In the genomic region with DNA sequence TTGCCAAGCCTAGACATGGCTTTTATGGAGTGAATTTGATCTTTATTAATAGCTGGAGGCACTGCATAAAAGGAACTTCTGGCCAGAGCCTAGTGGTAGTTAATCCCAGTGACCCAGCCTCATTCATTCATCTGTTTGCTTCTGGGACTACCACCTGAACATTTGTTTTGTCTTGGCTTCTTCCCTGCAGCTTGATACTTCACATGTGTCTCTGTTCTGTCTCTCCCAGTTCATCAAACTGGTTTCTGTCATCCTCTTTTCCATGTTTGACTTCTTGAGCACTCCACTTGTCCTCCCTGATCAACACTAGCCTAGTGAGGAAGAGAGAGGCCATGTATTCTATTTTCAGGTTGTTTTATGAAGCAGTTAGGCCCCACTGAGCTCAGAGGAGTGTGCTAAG, we compare ENCODE assay signal across 5 cellular contexts.
"Had no signal": no experiment of that assay in that cellular context is flagged by ENCODE, and none has a peak within 500 bp of the region (broad histone marks: within the 10 kb centered on the region; RNA-seq: fewer than 3 reads in every experiment).

No MANE protein-coding gene starts in this region.

- H3K27ac ChIP-seq: GM23248 had no signal

- H3K4me3 ChIP-seq: GM23248 had no signal

- H2AFZ ChIP-seq: GM23248 had no signal

- DNase-seq: GM23248, GOT3, H7, HCEC 1CT, IMR-90 had no signal

- H3K9ac ChIP-seq: GM23248 had no signal
